ENCODE assay signal across 18 cellular contexts in the genomic region with DNA sequence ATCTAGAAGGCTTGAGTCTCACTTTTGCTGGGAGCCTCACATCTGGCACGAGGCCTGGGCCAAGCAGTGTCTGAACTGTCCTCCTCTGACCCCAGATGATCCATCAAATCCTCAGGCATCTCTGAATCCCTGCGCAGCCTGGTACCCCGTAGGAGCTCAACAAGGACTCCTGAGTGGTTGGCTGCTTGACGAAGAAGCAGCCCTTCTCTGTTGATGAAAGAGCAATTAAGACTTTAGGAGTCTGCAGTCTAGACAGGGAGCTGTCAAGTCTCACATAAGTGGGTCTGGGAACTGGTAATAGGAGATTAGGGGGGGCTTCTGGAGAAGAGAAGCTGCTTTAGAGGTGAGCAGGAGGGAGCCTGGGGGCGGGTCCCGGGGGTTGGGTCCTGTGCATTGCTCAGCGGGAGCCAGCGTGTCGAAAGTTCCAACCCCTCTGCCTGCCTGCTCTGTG.
A peak's percentile ranks its signal among the peaks of the same experiment; 100 is the strongest.
DNase-seq lines count a peak whose midpoint lies in the region; ATAC-seq and TF ChIP-seq lines count a peak whose summit lies in the region.
"Had no signal": no experiment of that assay in that cellular context is flagged by ENCODE, and none has a peak within 500 bp of the region (broad histone marks: within the 10 kb centered on the region; RNA-seq: fewer than 3 reads in every experiment).

No MANE protein-coding gene starts in this region.

- H3K27me3 ChIP-seq in gastroesophageal sphincter = no peaks in the 10 kb centered on the region
- no peaks in the 10 kb centered on the region for H3K27me3 ChIP-seq in neural cell (ENCODE audit: insufficient read depth, low read depth, low read length)
- no peaks in the 10 kb centered on the region for H3K27me3 ChIP-seq in MM.1S (replicated peaks; ENCODE audit: insufficient read depth, low read length)

- H3F3A ChIP-seq in neural cell (ENCODE audit: insufficient read depth, low read length, poor library complexity, severe bottlenecking) (no peaks in the 10 kb centered on the region), MM.1S (ENCODE audit: insufficient read depth, low read length) (no peaks in the 10 kb centered on the region)

- H3K4me1 ChIP-seq in gastroesophageal sphincter (peaks cover 0 to 17% (median 0%) of the 10 kb centered on the region in 3 donors), MM.1S (ENCODE audit: low read length) (no peaks in the 10 kb centered on the region)

- H3K79me2 ChIP-seq in neural cell (replicated peaks; ENCODE audit: insufficient read depth, low read length) = no peaks in the 10 kb centered on the region
- H3K79me2 ChIP-seq in MM.1S (ENCODE audit: low read length) = no peaks in the 10 kb centered on the region

- H3K4me2 ChIP-seq in neural cell (ENCODE audit: low read length) = no peak overlapping the region
- H3K4me2 ChIP-seq in MM.1S (ENCODE audit: low read depth, low read length) = no peak overlapping the region

- H3K9me2 ChIP-seq in neural cell (ENCODE audit: insufficient read depth, low read length) (no peaks in the 10 kb centered on the region), MM.1S (replicated peaks; ENCODE audit: insufficient read depth, low read length) (no peaks in the 10 kb centered on the region)

- no peak overlapping the region for H3K4me3 ChIP-seq in gastroesophageal sphincter
- H3K4me3 ChIP-seq in neural cell (ENCODE audit: low read length) = no peak overlapping the region
- H3K4me3 ChIP-seq in MM.1S (ENCODE audit: low read length) = no peak overlapping the region
- H3K4me3 ChIP-seq: coronary artery, thoracic aorta had no signal

- H2AFZ ChIP-seq in neural cell (ENCODE audit: low read depth, low read length) (no peak overlapping the region), MM.1S (ENCODE audit: low read length) (no peak overlapping the region)

- no peak for TF ChIP-seq RAD21 in neural cell (conservative IDR thresholded peaks at IDR 0.05)

- H3K9me3 ChIP-seq in gastroesophageal sphincter = no peaks in the 10 kb centered on the region
- H3K9me3 ChIP-seq in neural cell (ENCODE audit: low read length) = no peaks in the 10 kb centered on the region
- H3K9me3 ChIP-seq in MM.1S (replicated peaks; ENCODE audit: insufficient read depth, low read length) = no peaks in the 10 kb centered on the region
- H3K9me3 ChIP-seq: thoracic aorta had no signal

- TF ChIP-seq EP300 in gastroesophageal sphincter (IDR thresholded peaks at IDR 0.05) (no peak), neural cell (conservative IDR thresholded peaks at IDR 0.05; ENCODE audit: poor library complexity, severe bottlenecking) (no peak)

- TF ChIP-seq POLR2A in gastroesophageal sphincter (IDR thresholded peaks at IDR 0.05) = no peak

- DNase-seq in ELF-1 (ENCODE audit: low read depth, low spot score) (peak; percentile 85), NCI-H82 (lab: John Stamatoyannopoulos, UW) (peak; percentile 97), NCI-H1930 (lab: John Stamatoyannopoulos, UW) (no peak), MM.1S (no peak), activated T-cell treated with anti-CD3 and anti-CD28 coated beads for 4 hours (no peak)
- no peak for DNase-seq in activated effector memory CD4-positive, alpha-beta T cell treated with anti-CD3 and anti-CD28 coated beads, Interleukin-2, amount 50 U/mL, for 16 hours
- DNase-seq: activated CD4-positive, alpha-beta T cell treated with anti-CD3 and anti-CD28 coated beads for 4 hours; CD4-positive, CD25-positive, alpha-beta regulatory T cell; immature natural killer cell; NCI-H1048; NCI-H526 treated with DMSO at 0.1 percent for 48 hours; stimulated activated CD4-positive, alpha-beta T cell treated with anti-CD3 and anti-CD28 coated beads, Interleukin-1b, Interleukin-23, amount 100 ng/mL, for 48 hours; stimulated activated naive CD4-positive, alpha-beta T cell had no signal

- H3K9ac ChIP-seq in neural cell (ENCODE audit: low read length) = peak overlapping the region; percentile 74
- H3K9ac ChIP-seq in MM.1S (ENCODE audit: low read length) = no peak overlapping the region

- ATAC-seq in gastroesophageal sphincter = peak; percentile 7
- ATAC-seq: HCT116 had no signal

- H4K20me1 ChIP-seq in neural cell (ENCODE audit: insufficient read depth) (no peaks in the 10 kb centered on the region), MM.1S (ENCODE audit: insufficient read depth, low read length) (no peaks in the 10 kb centered on the region)

- H3K36me3 ChIP-seq in gastroesophageal sphincter = no peaks in the 10 kb centered on the region
- no peaks in the 10 kb centered on the region for H3K36me3 ChIP-seq in neural cell (ENCODE audit: insufficient read depth, low read length)
- no peaks in the 10 kb centered on the region for H3K36me3 ChIP-seq in MM.1S (replicated peaks; ENCODE audit: insufficient read depth, low read length)
- H3K36me3 ChIP-seq: thoracic aorta had no signal

- WGBS in gastroesophageal sphincter (ENCODE audit: low coverage in 1 of 2), 2 donors = 23 to 44% methylated on average over 4 of the region's 9 CpGs

- H3K27ac ChIP-seq in gastroesophageal sphincter = no peak overlapping the region
- H3K27ac ChIP-seq in neural cell (ENCODE audit: low read length) = peak overlapping the region; percentile 98
- H3K27ac ChIP-seq in MM.1S (ENCODE audit: low read length) = no peak overlapping the region
- H3K27ac ChIP-seq: coronary artery, thoracic aorta had no signal

- TF ChIP-seq CTCF in gastroesophageal sphincter (IDR thresholded peaks at IDR 0.05) (no peak), neural cell (IDR thresholded peaks at IDR 0.05; ENCODE audit: poor library complexity, severe bottlenecking) (no peak), MM.1S (IDR thresholded peaks at IDR 0.05; ENCODE audit: low read length) (no peak)

TF ChIP-seq in neural cell, 6 proteins besides CTCF, POLR2A, EP300 and RAD21:
- TF ChIP-seq MXI1 (conservative IDR thresholded peaks at IDR 0.05; ENCODE audit: poor library complexity, severe bottlenecking) (no peak), POLR2AphosphoS5 (IDR thresholded peaks at IDR 0.05) (no peak), REST (IDR thresholded peaks at IDR 0.05; ENCODE audit: borderline replicate concordance) (no peak), SMC3 (conservative IDR thresholded peaks at IDR 0.05; ENCODE audit: poor library complexity) (no peak), TAF1 (IDR thresholded peaks at IDR 0.05; ENCODE audit: low read depth) (no peak), EZH2 (IDR thresholded peaks at IDR 0.05; ENCODE audit: borderline replicate concordance, insufficient read depth, low read length, poor library complexity, severe bottlenecking) (no peak)
TF ChIP-seq in neural cell: peak in this region for 0.

Comparison
In these comparisons a context has a peak if more than half of its experiments do, and no peak if none do; other contexts are left out.
1. DNase-seq: peak in ELF-1 (single experiment) and NCI-H82 (single experiment); none in NCI-H1930 (0 of 2), activated effector memory CD4-positive, alpha-beta T cell treated with anti-CD3 and anti-CD28 coated beads, Interleukin-2, amount 50 U/mL, for 16 hours (single experiment), MM.1S (single experiment) and activated T-cell treated with anti-CD3 and anti-CD28 coated beads for 4 hours (single experiment).